ENCODE assay signal across 12 cellular contexts in the genomic region with DNA sequence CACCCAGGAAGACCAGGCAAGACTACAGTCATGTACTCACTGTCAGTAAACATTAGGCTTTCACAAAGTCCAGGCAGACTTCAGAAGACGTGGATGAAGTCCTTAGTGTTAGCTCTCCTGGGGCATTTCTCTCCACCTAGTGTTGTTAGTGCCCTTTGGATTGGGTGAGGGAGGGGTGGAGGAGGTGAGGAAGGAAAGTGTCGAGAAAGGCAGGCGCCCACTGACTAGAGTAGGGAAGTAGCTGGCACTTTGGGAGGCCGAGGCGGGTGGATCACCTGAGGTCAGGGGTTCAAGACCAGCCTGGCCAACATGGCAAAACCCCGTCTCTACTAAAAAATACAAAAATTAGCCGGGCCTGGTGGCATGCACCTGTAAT. TPM values are rescaled to one million over a fixed set of nuclear protein-coding genes. Genes with fewer than 3 reads are reported as not detected.
A peak's percentile ranks its signal among the peaks of the same experiment; 100 is the strongest.
DNase-seq lines count a peak whose midpoint lies in the region; ATAC-seq, FAIRE-seq and TF ChIP-seq lines count a peak whose summit lies in the region.
"Not testable (repeated sequence)": the region's sequence is repeated elsewhere in the genome, so short reads cannot be mapped to it uniquely, and the experiment has no call there.
"Had no signal": no experiment of that assay in that cellular context is flagged by ENCODE, and none has a peak within 500 bp of the region (broad histone marks: within the 10 kb centered on the region; RNA-seq: fewer than 3 reads in every experiment).

No MANE protein-coding gene starts in this region.

- not testable (repeated sequence) for H3K36me3 ChIP-seq in colonic mucosa; hepatocyte (replicated peaks; ENCODE audit: insufficient read depth, low read depth); HepG2 (replicated peaks in 1 of 2; ENCODE audit: control insufficient read depth in 1 of 2, insufficient read depth in 2 of 2, low read length in 2 of 2); mucosa of rectum (ENCODE audit: control insufficient read depth in 2 of 2, insufficient read depth in 2 of 2, low read length in 2 of 2); small intestine (ENCODE audit: control insufficient read depth in 2 of 2, insufficient read depth in 2 of 2, low read length in 2 of 2)

- H3K9me2 ChIP-seq in hepatocyte (replicated peaks; ENCODE audit: insufficient read depth): not testable (repeated sequence)

- peaks cover 0 to 17% of the 10 kb centered on the region in 2 donors for H3K27me3 Mint-ChIP-seq in natural killer cell treated with Interleukin-12 subunit alpha and Interleukin-12 subunit beta and Interleukin-15 and Interleukin-18, amount 100 ng/mL, for 72 hours

- not testable (repeated sequence) for H3K79me2 ChIP-seq in hepatocyte; HepG2 (ENCODE audit: insufficient read depth, low read length)

- not testable (repeated sequence) for DNase-seq in HTR-8/SVneo (ENCODE audit: insufficient read length, low spot score); HepG2 (ENCODE audit: low spot score); natural killer cell treated with Interleukin-12 subunit alpha and Interleukin-12 subunit beta and Interleukin-15 and Interleukin-18, amount 100 ng/mL, for 72 hours (ENCODE audit: low spot score); urothelium cell line (ENCODE audit: low spot score)
- DNase-seq in colonic mucosa (peak; percentile 62), hepatocyte (ENCODE audit: low spot score) (peak; percentile 32), small intestine (peak; percentile 95)

- 80% methylated on average over 7 of the region's 7 CpGs for WGBS in hepatocyte (ENCODE audit: low lambda C conversion rate, missing lambda C conversion rate)
- WGBS in HepG2 (ENCODE audit: low lambda C conversion rate): 35% methylated on average over 7 of the region's 7 CpGs
- 21 to 57% (median 56%) methylated on average over 6 to 7 of the region's 7 CpGs for whole genome bisulfite sequencing in small intestine, 3 donors

- H3K4me2 ChIP-seq in hepatocyte: not testable (repeated sequence)
- peak overlapping the region; percentile 78 for H3K4me2 ChIP-seq in HepG2 (ENCODE audit: low read depth, low read length)

- intact Hi-C loops in colonic mucosa (cut with DNase I); HepG2 (cut with micrococcal nuclease; ENCODE audit: unreplicated experiment): not testable (repeated sequence)

- not testable (repeated sequence) for TF ChIP-seq RAD21 in HepG2 (CRISPR knock-in tag; IDR thresholded peaks at IDR 0.05)

- H3K27ac ChIP-seq in colonic mucosa; hepatocyte; HepG2 (ENCODE audit: extremely low read length, insufficient read depth, low read length): not testable (repeated sequence)
- H3K27ac ChIP-seq in mucosa of rectum (ENCODE audit: low read depth in 2 of 2, low read length in 2 of 2): peak overlapping the region; percentile 30 to 48
- peak overlapping the region; percentile 61 to 88 for H3K27ac ChIP-seq in small intestine (ENCODE audit: low read depth in 1 of 2, low read length in 1 of 2)

- not testable (repeated sequence) for TF ChIP-seq CTCF in colonic mucosa (IDR thresholded peaks at IDR 0.05); hepatocyte (IDR thresholded peaks at IDR 0.05; ENCODE audit: poor library complexity); HepG2 (CRISPR knock-in tag; IDR thresholded peaks at IDR 0.05)

- CTCF ChIA-PET in HepG2 (lab: Yijun Ruan, JAX; ENCODE audit: low intra/inter-chr PET ratio, low total read pairs): not testable (repeated sequence)

- not testable (repeated sequence) for TF ChIP-seq POLR2A in HepG2 (IDR thresholded peaks at IDR 0.05; ENCODE audit: insufficient read depth in 1 of 2, low read depth in 2 of 2, low read length in 2 of 2)

- FAIRE-seq in HTR-8/SVneo (lab: Jason Lieb, UNC) (peak; percentile 91), urothelium cell line (lab: Jason Lieb, UNC) (peak; percentile 71)
- FAIRE-seq in HepG2 (lab: Jason Lieb, UNC); small intestine (lab: Jason Lieb, UNC): not testable (repeated sequence)

- H3K9me3 ChIP-seq in colonic mucosa; hepatocyte (ENCODE audit: low read depth); HepG2 (ENCODE audit: low read length); mucosa of rectum (ENCODE audit: control insufficient read depth in 2 of 2, low read length in 2 of 2); small intestine (ENCODE audit: control insufficient read depth, low read depth): not testable (repeated sequence)

- H3K4me1 Mint-ChIP-seq in natural killer cell treated with Interleukin-12 subunit alpha and Interleukin-12 subunit beta and Interleukin-15 and Interleukin-18, amount 100 ng/mL, for 72 hours (ENCODE audit: low read depth in 2 of 2): peaks cover 16 to 37% of the 10 kb centered on the region in 2 donors

- not testable (repeated sequence) for H3K4me3 ChIP-seq in colonic mucosa; hepatocyte; small intestine (ENCODE audit: low read depth in 1 of 2, low read length in 2 of 2)
- H3K4me3 ChIP-seq in HepG2 (replicated peaks in 1 of 3; ENCODE audit: insufficient read depth in 1 of 3, low read depth in 2 of 3, low read length in 3 of 3): peak overlapping the region in 2 of 3 experiments; percentile 16 to 48; a peak in 3 of 6 replicates
- peak overlapping the region in 1 of 2 donors; percentile 26 for H3K4me3 ChIP-seq in mucosa of rectum (ENCODE audit: low read length in 2 of 2)

- BruUV-seq in HepG2 (replicated peaks; lab: Mats Ljungman, UMichigan): not testable (repeated sequence)

- in situ Hi-C loops in HepG2 (cut with HindIII; ENCODE audit: extremely low pct_ligation_motif_present, low pct_unique_long_range_greater_than_20kb): not testable (repeated sequence)

- POLR2A ChIA-PET in HepG2 (lab: Yijun Ruan, JAX): interaction anchor here (1.2 kb wide), 1 partner anchor 41 kb away, joined by 3 read pairs; no protein-coding TSS in a partner anchor

- H3K4me3 Mint-ChIP-seq in natural killer cell treated with Interleukin-12 subunit alpha and Interleukin-12 subunit beta and Interleukin-15 and Interleukin-18, amount 100 ng/mL, for 72 hours: peak overlapping the region; percentile 35

- peak; percentile 58 for ATAC-seq in HepG2
- ATAC-seq in natural killer cell treated with Interleukin-12 subunit alpha and Interleukin-12 subunit beta and Interleukin-15 and Interleukin-18, amount 100 ng/mL, for 72 hours: not testable (repeated sequence)

- H3K9me3 Mint-ChIP-seq in natural killer cell treated with Interleukin-12 subunit alpha and Interleukin-12 subunit beta and Interleukin-15 and Interleukin-18, amount 100 ng/mL, for 72 hours: not testable (repeated sequence)

- H4K20me1 ChIP-seq in hepatocyte (ENCODE audit: insufficient read depth, poor library complexity, severe bottlenecking); HepG2 (ENCODE audit: insufficient read depth, low read length): not testable (repeated sequence)

- H3K27ac Mint-ChIP-seq in natural killer cell treated with Interleukin-12 subunit alpha and Interleukin-12 subunit beta and Interleukin-15 and Interleukin-18, amount 100 ng/mL, for 72 hours: not testable (repeated sequence)

- not testable (repeated sequence) for H3K4me1 ChIP-seq in colonic mucosa; hepatocyte (ENCODE audit: insufficient read depth)
- H3K4me1 ChIP-seq in HepG2 (ENCODE audit: insufficient read depth, low read length): peaks cover 13% of the 10 kb centered on the region
- H3K4me1 ChIP-seq in mucosa of rectum (ENCODE audit: control insufficient read depth in 2 of 2, insufficient read depth in 2 of 2, low read length in 2 of 2): peaks cover 7 to 13% of the 10 kb centered on the region in 2 donors
- peaks cover 0 to 14% of the 10 kb centered on the region in 2 donors for H3K4me1 ChIP-seq in small intestine (ENCODE audit: control insufficient read depth in 2 of 2, insufficient read depth in 1 of 2, low read depth in 1 of 2, low read length in 1 of 2)

- not testable (repeated sequence) for H3K9ac ChIP-seq in colonic mucosa (ENCODE audit: low read depth in 2 of 2, low read length in 2 of 2)
- H3K9ac ChIP-seq in HepG2 (ENCODE audit: insufficient read depth, low read depth, low read length): peak overlapping the region; percentile 2; the same call in 1 of the 2 replicates
- peak overlapping the region; percentile 5 to 18 for H3K9ac ChIP-seq in mucosa of rectum (ENCODE audit: low read depth in 1 of 2, low read length in 2 of 2)

- H2AFZ ChIP-seq in hepatocyte: not testable (repeated sequence)
- peak overlapping the region; percentile 17 for H2AFZ ChIP-seq in HepG2 (ENCODE audit: low read length)

- not testable (repeated sequence) for H3K36me3 Mint-ChIP-seq in natural killer cell treated with Interleukin-12 subunit alpha and Interleukin-12 subunit beta and Interleukin-15 and Interleukin-18, amount 100 ng/mL, for 72 hours

- not testable (repeated sequence) for H3K27me3 ChIP-seq in colonic mucosa; hepatocyte; mucosa of rectum (ENCODE audit: control insufficient read depth in 2 of 2, insufficient read depth in 2 of 2, low read length in 2 of 2); small intestine (ENCODE audit: control insufficient read depth in 2 of 2, insufficient read depth in 2 of 2, low read length in 2 of 2)
- H3K27me3 ChIP-seq in HepG2 (ENCODE audit: control insufficient read depth in 1 of 2, insufficient read depth in 2 of 2, low read length in 2 of 2): peaks cover 0 to 24% of the 10 kb centered on the region in 2 experiments; a peak in 2 of 5 replicates

- not testable (repeated sequence) for TF ChIP-seq EP300 in HepG2 (IDR thresholded peaks at IDR 0.05; ENCODE audit: low read depth in 2 of 2, low read length in 2 of 2); HepG2 (CRISPR knock-in tag; IDR thresholded peaks at IDR 0.05; ENCODE audit: borderline replicate concordance)

RNA-seq across cellular contexts. Expression of gene TMEM229B, which starts 20.1 kb away (rescaled TPM):
- total RNA-seq in colonic mucosa: 10 to 100 TPM in 1 of 2 donors, 1 to 10 TPM in 1; 6.9 to 11.3 TPM
- total RNA-seq in hepatocyte: 11.7 and 18.3 TPM in 2 replicates
- 19.8 and 25.6 TPM in 2 replicates for polyA plus RNA-seq in hepatocyte
- total RNA-seq in HepG2 (2016; rRNA removed; fragmentation: Illumina TruSeq; extraction: Trizol): 0.93 and 1.1 TPM in 2 replicates
- 0.10 and 0.26 TPM in 2 replicates for total RNA-seq in HepG2 (2016; cell fraction: cytosol; rRNA removed; fragmentation: Illumina TruSeq; extraction: Trizol; ENCODE audit: low read depth)
- 0.62 and 1.1 TPM in 2 replicates for total RNA-seq in HepG2 (2016; cell fraction: insoluble cytoplasmic fraction; rRNA removed; fragmentation: Illumina TruSeq; extraction: Trizol)
- 0.46 and 0.55 TPM in 2 replicates for total RNA-seq in HepG2 (2016; cell fraction: membrane; rRNA removed; fragmentation: Illumina TruSeq; extraction: Trizol)
- total RNA-seq in HepG2 (2016; cell fraction: nucleus; rRNA removed; fragmentation: Illumina TruSeq; extraction: Trizol): 0.47 and 0.75 TPM in 2 replicates
- 0.69 and 1.6 TPM in 2 replicates for polyA plus RNA-seq in HepG2 (2011; rRNA removed)
- 0.97 and 1.3 TPM in 2 replicates for polyA plus RNA-seq in HepG2 (2011; cell fraction: cytosol; rRNA removed)
- 0.92 and 1.5 TPM in 2 replicates for polyA plus RNA-seq in HepG2 (2011; cell fraction: nucleus; rRNA removed)
- polyA plus RNA-seq in HepG2 (2012): 0.59 and 2.0 TPM in 2 replicates
- 0.05 and 0.12 TPM in 2 replicates for polyA plus RNA-seq in HepG2 (2016; cell fraction: cytosol; fragmentation: Illumina TruSeq; extraction: Trizol; ENCODE audit: low read depth)
- polyA plus RNA-seq in HepG2 (2016; cell fraction: insoluble cytoplasmic fraction; fragmentation: Illumina TruSeq; extraction: Trizol; ENCODE audit: low read depth): 0.37 and 1.0 TPM in 2 replicates
- polyA plus RNA-seq in HepG2 (2016; cell fraction: membrane; fragmentation: Illumina TruSeq; extraction: Trizol; ENCODE audit: low read depth): 0.29 and 0.74 TPM in 2 replicates
- polyA plus RNA-seq in HepG2 (2016; cell fraction: nucleus; fragmentation: Illumina TruSeq; extraction: Trizol; ENCODE audit: insufficient read depth, low read depth): 0.71 and 1.0 TPM in 2 replicates
- 0.19 and 7.1 TPM in 2 replicates for polyA minus RNA-seq in HepG2 (2011; rRNA and poly(A)+ RNA removed; ENCODE audit: low replicate concordance)
- polyA minus RNA-seq in HepG2 (2011; cell fraction: cytosol; rRNA and poly(A)+ RNA removed): 0.44 and 1.3 TPM in 2 replicates
- 3.2 and 4.6 TPM in 2 replicates for polyA minus RNA-seq in HepG2 (2011; cell fraction: nucleus; rRNA and poly(A)+ RNA removed)
- total RNA-seq in natural killer cell treated with Interleukin-12 subunit alpha and Interleukin-12 subunit beta and Interleukin-15 and Interleukin-18, amount 100 ng/mL, for 72 hours: 10 to 100 TPM in 1 of 2 donors, 1 to 10 TPM in 1; 7.1 to 14.7 TPM
- polyA plus RNA-seq in small intestine: 10 to 100 TPM in 2 of 3 donors, 1 to 10 TPM in 1; 6.5 to 27.5 (median 11.4) TPM
- total RNA-seq: A673 had no signal

RNA-seq across cellular contexts. Expression of gene PLEK2, which starts 56.4 kb away (rescaled TPM):
- total RNA-seq in colonic mucosa (10 to 100 TPM; 71.6 to 84.0 TPM), hepatocyte (4.8 and 5.1 TPM in 2 replicates), HepG2 (2016; rRNA removed; fragmentation: Illumina TruSeq; extraction: Trizol) (1.5 and 1.9 TPM in 2 replicates)
- polyA plus RNA-seq in hepatocyte (14.6 and 16.5 TPM in 2 replicates), HepG2 (2011; rRNA removed) (0.26 and 0.51 TPM in 2 replicates), small intestine (10 to 100 TPM; 55.7 to 88.3 (median 78.5) TPM)
- not detected in 2 replicates for total RNA-seq in HepG2 (2016; cell fraction: cytosol; rRNA removed; fragmentation: Illumina TruSeq; extraction: Trizol; ENCODE audit: low read depth)
- 1.4 and 2.0 TPM in 2 replicates for total RNA-seq in HepG2 (2016; cell fraction: insoluble cytoplasmic fraction; rRNA removed; fragmentation: Illumina TruSeq; extraction: Trizol)
- total RNA-seq in HepG2 (2016; cell fraction: membrane; rRNA removed; fragmentation: Illumina TruSeq; extraction: Trizol): 0.65 and 0.77 TPM in 2 replicates
- total RNA-seq in HepG2 (2016; cell fraction: nucleus; rRNA removed; fragmentation: Illumina TruSeq; extraction: Trizol): 0.53 and 0.66 TPM in 2 replicates
- 0.12 and 0.54 TPM in 2 replicates for polyA plus RNA-seq in HepG2 (2011; cell fraction: cytosol; rRNA removed)
- polyA plus RNA-seq in HepG2 (2011; cell fraction: nucleus; rRNA removed): 0.12 TPM in 1 of 2 replicates, not detected in the other
- polyA plus RNA-seq in HepG2 (2012): 0.19 and 0.78 TPM in 2 replicates
- polyA plus RNA-seq in HepG2 (2016; cell fraction: cytosol; fragmentation: Illumina TruSeq; extraction: Trizol; ENCODE audit: low read depth): 0.18 and 0.21 TPM in 2 replicates
- 2.5 and 2.9 TPM in 2 replicates for polyA plus RNA-seq in HepG2 (2016; cell fraction: insoluble cytoplasmic fraction; fragmentation: Illumina TruSeq; extraction: Trizol; ENCODE audit: low read depth)
- polyA plus RNA-seq in HepG2 (2016; cell fraction: membrane; fragmentation: Illumina TruSeq; extraction: Trizol; ENCODE audit: low read depth): 0.47 and 0.62 TPM in 2 replicates
- polyA plus RNA-seq in HepG2 (2016; cell fraction: nucleus; fragmentation: Illumina TruSeq; extraction: Trizol; ENCODE audit: insufficient read depth, low read depth): 0.80 and 1.6 TPM in 2 replicates
- 30.6 TPM in 1 of 2 replicates, not detected in the other for polyA minus RNA-seq in HepG2 (2011; rRNA and poly(A)+ RNA removed; ENCODE audit: low replicate concordance)
- polyA minus RNA-seq in HepG2 (2011; cell fraction: cytosol; rRNA and poly(A)+ RNA removed): 0.99 TPM in 1 of 2 replicates, not detected in the other
- polyA minus RNA-seq in HepG2 (2011; cell fraction: nucleus; rRNA and poly(A)+ RNA removed): not detected in 2 replicates
- not detected for total RNA-seq in natural killer cell treated with Interleukin-12 subunit alpha and Interleukin-12 subunit beta and Interleukin-15 and Interleukin-18, amount 100 ng/mL, for 72 hours
- total RNA-seq: CD8-positive, alpha-beta T cell; GM12878; H7 had no signal

Comparison
In these comparisons a context has a peak if more than half of its experiments do, and no peak if none do; other contexts are left out.
1. RNA of gene PLEK2, which starts 56.4 kb away (total RNA-seq): 71.6 to 84.0 TPM in colonic mucosa; 4.8 to 5.1 TPM in hepatocyte, 0.53 to 2.0 TPM in HepG2 and not detected in natural killer cell treated with Interleukin-12 subunit alpha and Interleukin-12 subunit beta and Interleukin-15 and Interleukin-18, amount 100 ng/mL, for 72 hours; every median in the first group is over 10 times any median in the second.